ENCODE assay signal across 31 cellular contexts in genomic region chr7:90326500-90326899, GRCh38. TPM values are rescaled to one million over a fixed set of nuclear protein-coding genes. Genes with fewer than 3 reads are reported as not detected.
"Had no signal": no experiment of that assay in that cellular context is flagged by ENCODE, and none has a peak within 500 bp of the region (broad histone marks: within the 10 kb centered on the region; RNA-seq: fewer than 3 reads in every experiment).

No MANE protein-coding gene starts in this region.

- ATAC-seq: activated CD8-positive, alpha-beta T cell treated with anti-CD3 and anti-CD28 coated beads for 36 hours; activated naive CD8-positive, alpha-beta T cell treated with anti-CD3 and anti-CD28 coated beads, Interleukin-2, amount 50 U/mL, for 24 hours; activated T-cell treated with anti-CD3 and anti-CD28 coated beads, Interleukin-2, amount 50 U/mL, for 4 hours; activated T-helper 17 cell treated with anti-CD3 and anti-CD28 coated beads, Interleukin-2, amount 50 U/mL, for 72 hours; body of pancreas; effector memory CD8-positive, alpha-beta T cell; foreskin keratinocyte; gastrocnemius medialis; heart left ventricle; T-helper 17 cell had no signal

- H3K4me1 ChIP-seq: adrenal gland, body of pancreas, esophagus muscularis mucosa, foreskin keratinocyte, gastrocnemius medialis, heart left ventricle had no signal

- H3K36me3 ChIP-seq: adrenal gland, esophagus muscularis mucosa, gastrocnemius medialis, heart left ventricle had no signal

- H3K9me3 ChIP-seq: adrenal gland, body of pancreas, esophagus muscularis mucosa, gastrocnemius medialis, heart left ventricle had no signal

- H3K27ac ChIP-seq: adrenal gland, body of pancreas, esophagus muscularis mucosa, foreskin keratinocyte, gastrocnemius medialis, heart left ventricle had no signal

- DNase-seq: activated CD4-positive, alpha-beta T cell treated with anti-CD3 and anti-CD28 coated beads for 48 hours; activated CD4-positive, alpha-beta T cell treated with anti-CD3 and anti-CD28 coated beads, Interleukin-2, amount 50 U/mL, for 1 hour; activated CD4-positive, alpha-beta T cell treated with anti-CD3 and anti-CD28 coated beads, Interleukin-2, amount 50 U/mL, for 48 hours; activated CD8-positive, alpha-beta memory T cell treated with anti-CD3 and anti-CD28 coated beads for 24 hours; activated CD8-positive, alpha-beta T cell treated with anti-CD3 and anti-CD28 coated beads for 36 hours; activated effector memory CD4-positive, alpha-beta T cell treated with Interleukin-2 at 50 U/mL for 16 hours; activated gamma-delta T cell treated with Interleukin-2 at 50 U/mL for 16 hours; activated naive CD4-positive, alpha-beta T cell treated with anti-CD3 and anti-CD28 coated beads, Interleukin-2, amount 50 U/mL, for 16 hours; activated naive CD4-positive, alpha-beta T cell treated with Interleukin-2 at 50 U/mL for 16 hours; activated naive CD8-positive, alpha-beta T cell treated with anti-CD3 and anti-CD28 coated beads, Interleukin-2, amount 50 U/mL, for 24 hours; activated T-cell treated with anti-CD3 and anti-CD28 coated beads, Interleukin-2, amount 50 U/mL, for 4 hours; adrenal gland; amygdala; aorta; body of pancreas; caudate nucleus; cortex of kidney; dermis blood vessel endothelial cell; effector CD4-positive, alpha-beta T cell; effector memory CD8-positive, alpha-beta T cell; erythroblast; foreskin keratinocyte; gastrocnemius medialis; glutamatergic neuron; heart left ventricle; T-helper 17 cell; T1000 had no signal

- FAIRE-seq: colon had no signal

- H3K4me3 ChIP-seq: adrenal gland, body of pancreas, esophagus muscularis mucosa, gastrocnemius medialis, heart left ventricle had no signal

RNA-seq across cellular contexts. Expression of gene FAM237B, which starts 5.4 kb away (rescaled TPM):
- total RNA-seq: activated CD8-positive, alpha-beta T cell treated with anti-CD3 and anti-CD28 coated beads for 36 hours; activated T-cell treated with anti-CD3 and anti-CD28 coated beads, Interleukin-2, amount 50 U/mL, for 4 hours; activated T-helper 17 cell treated with anti-CD3 and anti-CD28 coated beads, Interleukin-2, amount 50 U/mL, for 72 hours; adrenal gland; aorta; body of pancreas; chondrocyte; dermis blood vessel endothelial cell; esophagus muscularis mucosa; foreskin keratinocyte; gastrocnemius medialis; heart left ventricle; T-helper 17 cell had no signal
- polyA plus RNA-seq: adrenal gland, aorta, foreskin keratinocyte, heart left ventricle had no signal
